Comparison of ENCODE assay signal across 7 cellular contexts in genomic region chr22:31646186-31647019, GRCh38. TPM values are rescaled to one million over a fixed set of nuclear protein-coding genes. Genes with fewer than 3 reads are reported as not detected.
A peak's percentile ranks its signal among the peaks of the same experiment; 100 is the strongest.
DNase-seq lines count a peak whose midpoint lies in the region; ATAC-seq and TF ChIP-seq lines count a peak whose summit lies in the region.

No MANE protein-coding gene starts in this region.

- no peak overlapping the region for H3K27ac ChIP-seq in effector memory CD4-positive, alpha-beta T cell (ENCODE audit: insufficient read depth, low read length, poor library complexity, severe bottlenecking)
- no peak overlapping the region for H3K27ac ChIP-seq in left ventricle myocardium inferior (replicated peaks)

- intact Hi-C loops in left ventricle myocardium inferior (cut with micrococcal nuclease) = no loop called here

- no peak overlapping the region for H3K4me3 ChIP-seq in effector memory CD4-positive, alpha-beta T cell (ENCODE audit: insufficient read depth, low read depth, low read length, poor library complexity, severe bottlenecking)
- H3K4me3 ChIP-seq in left ventricle myocardium inferior = no peak overlapping the region

- TF ChIP-seq CTCF in left ventricle myocardium inferior (IDR thresholded peaks at IDR 0.05; ENCODE audit: borderline replicate concordance) = no peak

- ATAC-seq in GM19463 (IDR thresholded peaks at IDR 0.05; ENCODE audit: unreplicated experiment) = peak; percentile 70
- ATAC-seq in GM19397 (IDR thresholded peaks at IDR 0.05; ENCODE audit: unreplicated experiment) = no peak

- no peaks in the 10 kb centered on the region for H3K4me1 ChIP-seq in effector memory CD4-positive, alpha-beta T cell (ENCODE audit: control insufficient read depth, insufficient read depth, low read length, poor library complexity, severe bottlenecking)
- H3K4me1 ChIP-seq in left ventricle myocardium inferior = no peaks in the 10 kb centered on the region

- peaks cover 40% of the 10 kb centered on the region for H3K36me3 ChIP-seq in effector memory CD4-positive, alpha-beta T cell (ENCODE audit: control insufficient read depth, insufficient read depth, low read length)
- peaks cover 51% of the 10 kb centered on the region for H3K36me3 ChIP-seq in left ventricle myocardium inferior

- H3K9me3 ChIP-seq in effector memory CD4-positive, alpha-beta T cell (ENCODE audit: control insufficient read depth, low read length) = no peaks in the 10 kb centered on the region
- H3K9me3 ChIP-seq in left ventricle myocardium inferior (replicated peaks) = no peaks in the 10 kb centered on the region

- peak; percentile 88 for DNase-seq in LoVo (ENCODE audit: low spot score)
- peak; percentile 90 to 98 for DNase-seq in dermis microvascular lymphatic vessel endothelial cell (ENCODE audit: low read depth in 2 of 2)
- peak; percentile 34 for DNase-seq in stimulated activated CD4-positive, alpha-beta T cell treated with anti-CD3 and anti-CD28 coated beads, Interleukin-12 subunit alpha, Interleukin-12 subunit beta, amount 100 ng/mL, for 4 hours
- no peak for DNase-seq in effector memory CD4-positive, alpha-beta T cell
- DNase-seq in left ventricle myocardium inferior = no peak

- H3K27me3 ChIP-seq in effector memory CD4-positive, alpha-beta T cell (replicated peaks; ENCODE audit: control insufficient read depth, insufficient read depth, low read length, poor library complexity, severe bottlenecking) = no peaks in the 10 kb centered on the region
- no peaks in the 10 kb centered on the region for H3K27me3 ChIP-seq in left ventricle myocardium inferior (ENCODE audit: low read depth)

RNA-seq across cellular contexts. Expression of gene PISD, which starts 15.6 kb away (rescaled TPM):
- total RNA-seq in dermis microvascular lymphatic vessel endothelial cell (19.8 and 29.5 TPM in 2 replicates), left ventricle myocardium inferior (18.1 TPM)

Comparison
In these comparisons a context has a peak if more than half of its experiments do, and no peak if none do; other contexts are left out.
1. DNase-seq: peak in LoVo (single experiment), dermis microvascular lymphatic vessel endothelial cell (2 of 2) and stimulated activated CD4-positive, alpha-beta T cell treated with anti-CD3 and anti-CD28 coated beads, Interleukin-12 subunit alpha, Interleukin-12 subunit beta, amount 100 ng/mL, for 4 hours (single experiment); none in effector memory CD4-positive, alpha-beta T cell (0 of 3) and left ventricle myocardium inferior (single experiment).